Comparison of ENCODE assay signal across 8 cellular contexts in genomic region chr19:48511800-48512503, GRCh38. TPM values are rescaled to one million over a fixed set of nuclear protein-coding genes. Genes with fewer than 3 reads are reported as not detected.
A peak's percentile ranks its signal among the peaks of the same experiment; 100 is the strongest.
DNase-seq lines count a peak whose midpoint lies in the region; ATAC-seq and TF ChIP-seq lines count a peak whose summit lies in the region.

LMTK3 (minus strand) TSS chr19:48511835; CDS start chr19:48511576, 259 bp downstream.

- H3K4me3 ChIP-seq in CD4-positive, CD25-positive, alpha-beta regulatory T cell (ENCODE audit: low read depth, low read length): peak within 1 kb of the TSS; percentile 68
- H3K4me3 ChIP-seq in MM.1S (ENCODE audit: low read length): no peak within 1 kb of the TSS

- no peaks in the 10 kb centered on the region for H3K9me3 Mint-ChIP-seq in CD4-positive, CD25-positive, alpha-beta regulatory T cell
- no peaks in the 10 kb centered on the region for H3K9me3 Mint-ChIP-seq in central memory CD8-positive, alpha-beta T cell
- H3K9me3 Mint-ChIP-seq in naive thymus-derived CD8-positive, alpha-beta T cell: no peaks in the 10 kb centered on the region

- H3K9me3 ChIP-seq in CD4-positive, CD25-positive, alpha-beta regulatory T cell (ENCODE audit: control insufficient read depth in 2 of 2, low read length in 2 of 2): no peaks in the 10 kb centered on the region
- H3K9me3 ChIP-seq in MM.1S (replicated peaks; ENCODE audit: insufficient read depth, low read length): no peaks in the 10 kb centered on the region

- H3K4me3 Mint-ChIP-seq in CD4-positive, CD25-positive, alpha-beta regulatory T cell: peak within 1 kb of the TSS; percentile 82 to 92 (median 88)
- no peak within 1 kb of the TSS for H3K4me3 Mint-ChIP-seq in central memory CD8-positive, alpha-beta T cell
- H3K4me3 Mint-ChIP-seq in naive thymus-derived CD8-positive, alpha-beta T cell: peak within 1 kb of the TSS in 9 of 10 donors; percentile 85 to 93 (median 91)

- H4K20me1 ChIP-seq in MM.1S (ENCODE audit: insufficient read depth, low read length): no peaks in the 10 kb centered on the region

- H3K4me2 ChIP-seq in MM.1S (ENCODE audit: low read depth, low read length): peak within 1 kb of the TSS; percentile 5; the same call in 1 of the 2 replicates

- peak within 1 kb of the TSS; percentile 66 for H3K27ac ChIP-seq in CD4-positive, CD25-positive, alpha-beta regulatory T cell (ENCODE audit: insufficient read depth, low read length, poor library complexity, severe bottlenecking)
- H3K27ac ChIP-seq in MM.1S (ENCODE audit: low read length): no peak within 1 kb of the TSS

- ATAC-seq in CD4-positive, CD25-positive, alpha-beta regulatory T cell (ENCODE audit: low read depth in 2 of 2): peak; percentile 59 to 62
- peak; percentile 63 for ATAC-seq in central memory CD8-positive, alpha-beta T cell (replicated peaks; ENCODE audit: extremely low read depth, poor library complexity, severe bottlenecking)
- ATAC-seq in naive thymus-derived CD8-positive, alpha-beta T cell: peak; percentile 61 to 72
- no peak for ATAC-seq in GM19324 (IDR thresholded peaks at IDR 0.05; ENCODE audit: low FRiP score, unreplicated experiment)

- H3K4me1 ChIP-seq in CD4-positive, CD25-positive, alpha-beta regulatory T cell (ENCODE audit: control insufficient read depth, insufficient read depth, low read length, poor library complexity, severe bottlenecking): peaks cover 34% of the 10 kb centered on the region
- no peaks in the 10 kb centered on the region for H3K4me1 ChIP-seq in MM.1S (ENCODE audit: low read length)

- no peaks in the 10 kb centered on the region for H3K79me2 ChIP-seq in MM.1S (ENCODE audit: low read length)

- H3F3A ChIP-seq in MM.1S (ENCODE audit: insufficient read depth, low read length): no peaks in the 10 kb centered on the region

- no peak within 1 kb of the TSS for H2AFZ ChIP-seq in MM.1S (ENCODE audit: low read length)

- no peaks in the 10 kb centered on the region for H3K27me3 ChIP-seq in CD4-positive, CD25-positive, alpha-beta regulatory T cell (ENCODE audit: control insufficient read depth, insufficient read depth, low read length)
- H3K27me3 ChIP-seq in MM.1S (replicated peaks; ENCODE audit: insufficient read depth, low read length): peaks cover 69% of the 10 kb centered on the region

- peak; percentile 81 to 94 (median 85) for DNase-seq in CD4-positive, CD25-positive, alpha-beta regulatory T cell
- DNase-seq in MM.1S: no peak
- peak; percentile 44 for DNase-seq in activated CD4-positive, CD25-positive, alpha-beta regulatory T cell treated with anti-CD3 and anti-CD28 coated beads, Interleukin-2, amount 50 U/mL, for 16 hours (ENCODE audit: low read depth, low spot score)
- peak; percentile 56 to 77 for DNase-seq in central memory CD8-positive, alpha-beta T cell (ENCODE audit: low spot score in 2 of 2)
- peak; percentile 77 to 98 (median 88) for DNase-seq in naive thymus-derived CD8-positive, alpha-beta T cell
- peak; percentile 94 for DNase-seq in superior temporal gyrus (ENCODE audit: extremely low spot score)
- DNase-seq in RPMI8226: no peak

- peaks cover 0 to 19% (median 5%) of the 10 kb centered on the region in 4 donors for H3K4me1 Mint-ChIP-seq in CD4-positive, CD25-positive, alpha-beta regulatory T cell
- peaks cover 16% of the 10 kb centered on the region for H3K4me1 Mint-ChIP-seq in central memory CD8-positive, alpha-beta T cell
- peaks cover 10 to 21% (median 15%) of the 10 kb centered on the region in 4 donors for H3K4me1 Mint-ChIP-seq in naive thymus-derived CD8-positive, alpha-beta T cell

- peak within 1 kb of the TSS; percentile 47 to 81 (median 73) for H3K27ac Mint-ChIP-seq in CD4-positive, CD25-positive, alpha-beta regulatory T cell
- no peak within 1 kb of the TSS for H3K27ac Mint-ChIP-seq in central memory CD8-positive, alpha-beta T cell (ENCODE audit: low read depth)
- peak within 1 kb of the TSS; percentile 43 to 94 (median 90) for H3K27ac Mint-ChIP-seq in naive thymus-derived CD8-positive, alpha-beta T cell

- H3K36me3 ChIP-seq in CD4-positive, CD25-positive, alpha-beta regulatory T cell (ENCODE audit: control insufficient read depth, insufficient read depth, low read length): no peaks in the 10 kb centered on the region
- H3K36me3 ChIP-seq in MM.1S (replicated peaks; ENCODE audit: insufficient read depth, low read length): no peaks in the 10 kb centered on the region

- TF ChIP-seq CTCF in MM.1S (IDR thresholded peaks at IDR 0.05; ENCODE audit: low read length): no peak

- H3K9me2 ChIP-seq in MM.1S (replicated peaks; ENCODE audit: insufficient read depth, low read length): no peaks in the 10 kb centered on the region

- POLR2A ChIA-PET in naive thymus-derived CD8-positive, alpha-beta T cell (lab: Charles Lee): interaction anchor here (0.9 to 2.4 kb wide), 3 partner anchors 19 to 112 kb away, joined by 3 to 12 read pairs (median 7); partner anchors contain the start of genes RPL18 and SPHK2

- H3K27me3 Mint-ChIP-seq in CD4-positive, CD25-positive, alpha-beta regulatory T cell: peaks cover 10% of the 10 kb centered on the region
- H3K27me3 Mint-ChIP-seq in central memory CD8-positive, alpha-beta T cell: no peaks in the 10 kb centered on the region
- no peaks in the 10 kb centered on the region for H3K27me3 Mint-ChIP-seq in naive thymus-derived CD8-positive, alpha-beta T cell

- no peak within 1 kb of the TSS for H3K9ac ChIP-seq in MM.1S (ENCODE audit: low read length)

- H3K36me3 Mint-ChIP-seq in CD4-positive, CD25-positive, alpha-beta regulatory T cell: peaks cover 5% of the 10 kb centered on the region
- H3K36me3 Mint-ChIP-seq in central memory CD8-positive, alpha-beta T cell (ENCODE audit: insufficient read depth): peaks cover 9% of the 10 kb centered on the region
- peaks cover 0 to 12% (median 2%) of the 10 kb centered on the region in 3 donors for H3K36me3 Mint-ChIP-seq in naive thymus-derived CD8-positive, alpha-beta T cell

RNA-seq across cellular contexts. Expression of gene LMTK3, which starts in this region (rescaled TPM):
- 6.3 TPM for total RNA-seq in CD4-positive, CD25-positive, alpha-beta regulatory T cell
- not detected for polyA plus RNA-seq in CD4-positive, CD25-positive, alpha-beta regulatory T cell
- 10 to 100 TPM; 21.4 to 21.5 TPM for total RNA-seq in naive thymus-derived CD8-positive, alpha-beta T cell
- polyA plus RNA-seq in naive thymus-derived CD8-positive, alpha-beta T cell: under 1 TPM in 1 of 3 donors, not detected in 2; 0.15 TPM

Comparison
In these comparisons a context has a peak if more than half of its experiments do, and no peak if none do; other contexts are left out.
1. DNase-seq: peak in CD4-positive, CD25-positive, alpha-beta regulatory T cell (3 of 3), activated CD4-positive, CD25-positive, alpha-beta regulatory T cell treated with anti-CD3 and anti-CD28 coated beads, Interleukin-2, amount 50 U/mL, for 16 hours (single experiment), central memory CD8-positive, alpha-beta T cell (2 of 2), naive thymus-derived CD8-positive, alpha-beta T cell (10 of 10) and superior temporal gyrus (single experiment); none in MM.1S (single experiment) and RPMI8226 (single experiment).